ENCODE assay signal across 23 cellular contexts in genomic region chr16:66069576-66069975, GRCh38.
"Had no signal": no experiment of that assay in that cellular context is flagged by ENCODE, and none has a peak within 500 bp of the region (broad histone marks: within the 10 kb centered on the region; RNA-seq: fewer than 3 reads in every experiment).

No MANE protein-coding gene starts in this region.

- DNase-seq: activated B cell treated with CpG ODN at 0.5 μM for 24 hours; activated CD4-positive, alpha-beta memory T cell treated with anti-CD3 and anti-CD28 coated beads, Interleukin-2, amount 10 ng/mL, durations not matched to agents 7 days and 5 days; activated CD4-positive, alpha-beta T cell treated with anti-CD3 and anti-CD28 coated beads for 4 hours; activated CD8-positive, alpha-beta memory T cell treated with anti-CD3 and anti-CD28 coated beads, Interleukin-2, amount 10 ng/mL, durations not matched to agents 7 days and 5 days; activated naive CD4-positive, alpha-beta T cell; activated naive CD8-positive, alpha-beta T cell treated with anti-CD3 and anti-CD28 coated beads for 36 hours; amygdala; body of pancreas; dorsolateral prefrontal cortex; foreskin melanocyte; islet precursor cell; left colon; lower lobe of right lung; ovary; right lobe of liver; stimulated activated CD8-positive, alpha-beta memory T cell treated with anti-CD3 and anti-CD28 coated beads, Interleukin-4, amount 100 ng/mL, for 48 hours; stimulated activated naive CD4-positive, alpha-beta T cell; T-helper 1 cell; T-helper 9 cell; thyroid gland had no signal

- H3K27me3 ChIP-seq: body of pancreas, ovary, right lobe of liver, thyroid gland had no signal

- H3K4me1 ChIP-seq: body of pancreas, right lobe of liver had no signal

- H3K4me3 ChIP-seq: body of pancreas, dorsolateral prefrontal cortex, lower lobe of right lung, ovary, right lobe of liver, thyroid gland had no signal

- H3K27ac ChIP-seq: body of pancreas, dorsolateral prefrontal cortex, epithelial cell of prostate, lower lobe of right lung, ovary, right lobe of liver, thyroid gland had no signal

- H3K36me3 Mint-ChIP-seq: activated CD8-positive, alpha-beta memory T cell treated with anti-CD3 and anti-CD28 coated beads, Interleukin-2, amount 10 ng/mL, durations not matched to agents 7 days and 5 days; activated naive CD8-positive, alpha-beta T cell treated with anti-CD3 and anti-CD28 coated beads for 36 hours had no signal

- ATAC-seq: activated CD8-positive, alpha-beta memory T cell treated with anti-CD3 and anti-CD28 coated beads, Interleukin-2, amount 10 ng/mL, durations not matched to agents 7 days and 5 days; activated T-helper 17 cell treated with anti-CD3 and anti-CD28 coated beads, Interleukin-2, amount 50 U/mL, for 72 hours; body of pancreas; left colon; lower lobe of right lung; right lobe of liver had no signal

- H3K36me3 ChIP-seq: lower lobe of right lung, ovary, right lobe of liver, thyroid gland had no signal

- H3K9me3 Mint-ChIP-seq: activated B cell treated with CpG ODN at 0.5 μM for 24 hours; activated CD4-positive, alpha-beta memory T cell treated with anti-CD3 and anti-CD28 coated beads, Interleukin-2, amount 10 ng/mL, durations not matched to agents 7 days and 5 days; activated naive CD8-positive, alpha-beta T cell treated with anti-CD3 and anti-CD28 coated beads for 36 hours; activated T-helper 17 cell treated with anti-CD3 and anti-CD28 coated beads, Interleukin-2, amount 50 U/mL, for 72 hours had no signal

- H3K4me3 Mint-ChIP-seq: activated B cell treated with CpG ODN at 0.5 μM for 24 hours; activated CD4-positive, alpha-beta memory T cell treated with anti-CD3 and anti-CD28 coated beads, Interleukin-2, amount 10 ng/mL, durations not matched to agents 7 days and 5 days; activated CD8-positive, alpha-beta memory T cell treated with anti-CD3 and anti-CD28 coated beads, Interleukin-2, amount 10 ng/mL, durations not matched to agents 7 days and 5 days; activated naive CD8-positive, alpha-beta T cell treated with anti-CD3 and anti-CD28 coated beads for 36 hours; activated T-helper 17 cell treated with anti-CD3 and anti-CD28 coated beads, Interleukin-2, amount 50 U/mL, for 72 hours; neural crest cell had no signal

- H3K27ac Mint-ChIP-seq: activated B cell treated with CpG ODN at 0.5 μM for 24 hours; activated CD4-positive, alpha-beta memory T cell treated with anti-CD3 and anti-CD28 coated beads, Interleukin-2, amount 10 ng/mL, durations not matched to agents 7 days and 5 days; activated CD8-positive, alpha-beta memory T cell treated with anti-CD3 and anti-CD28 coated beads, Interleukin-2, amount 10 ng/mL, durations not matched to agents 7 days and 5 days; activated naive CD8-positive, alpha-beta T cell treated with anti-CD3 and anti-CD28 coated beads for 36 hours; activated T-helper 17 cell treated with anti-CD3 and anti-CD28 coated beads, Interleukin-2, amount 50 U/mL, for 72 hours had no signal

- H3K9me3 ChIP-seq: body of pancreas, lower lobe of right lung, ovary, right lobe of liver, thyroid gland had no signal

- H3K4me1 Mint-ChIP-seq: activated B cell treated with CpG ODN at 0.5 μM for 24 hours; activated CD4-positive, alpha-beta memory T cell treated with anti-CD3 and anti-CD28 coated beads, Interleukin-2, amount 10 ng/mL, durations not matched to agents 7 days and 5 days; activated CD8-positive, alpha-beta memory T cell treated with anti-CD3 and anti-CD28 coated beads, Interleukin-2, amount 10 ng/mL, durations not matched to agents 7 days and 5 days; activated naive CD8-positive, alpha-beta T cell treated with anti-CD3 and anti-CD28 coated beads for 36 hours; activated T-helper 17 cell treated with anti-CD3 and anti-CD28 coated beads, Interleukin-2, amount 50 U/mL, for 72 hours; neural crest cell had no signal
